In the genomic region with DNA sequence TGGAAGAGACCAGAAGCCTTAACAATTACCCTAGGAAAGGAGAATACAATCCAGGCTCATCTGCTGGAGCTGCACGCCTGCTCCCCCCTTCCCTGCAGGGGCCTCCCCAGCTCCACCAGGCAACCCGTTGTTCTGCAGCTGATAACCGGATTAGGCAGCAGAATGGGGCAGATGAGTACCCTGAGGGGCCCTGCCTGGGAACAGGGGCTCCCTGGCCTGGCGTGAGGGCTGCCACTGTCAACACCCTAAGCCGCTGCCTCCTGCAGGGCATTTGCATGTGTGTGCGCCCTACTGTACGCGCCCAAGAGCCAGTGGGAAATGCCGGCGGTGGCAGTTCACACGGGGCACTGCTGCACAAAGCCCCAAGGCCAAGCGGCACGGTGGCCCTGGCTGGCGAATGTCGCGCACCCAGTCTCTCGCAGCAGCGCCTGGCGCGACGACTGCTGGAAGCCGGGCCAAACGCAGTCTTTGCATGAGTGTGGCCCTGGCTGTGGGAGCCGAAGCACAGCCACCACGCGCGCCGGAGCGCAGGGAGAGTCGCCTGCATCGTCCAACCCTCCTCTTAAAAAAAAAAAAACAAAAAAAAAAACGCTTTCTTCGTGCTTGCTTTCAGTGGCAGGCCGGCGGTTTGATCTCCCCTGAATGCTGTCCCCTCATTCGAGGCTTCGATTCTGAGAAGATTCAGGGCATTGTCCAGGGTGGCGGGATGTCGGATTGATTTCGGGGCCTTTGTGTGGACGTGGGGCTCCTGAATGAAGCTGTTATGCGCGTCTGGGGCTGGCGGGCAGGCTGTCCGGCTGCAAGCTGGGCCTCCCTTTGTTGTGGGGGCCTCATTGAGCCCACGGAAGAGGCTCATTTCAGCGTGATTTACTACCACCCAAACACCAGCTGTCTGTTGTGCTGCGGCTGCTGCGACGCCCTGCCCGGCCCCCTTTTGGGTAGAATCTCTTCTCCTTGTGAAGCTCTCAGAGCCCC, we compare ENCODE assay signal across 10 cellular contexts.
A peak's percentile ranks its signal among the peaks of the same experiment; 100 is the strongest.
DNase-seq lines count a peak whose midpoint lies in the region; ATAC-seq and TF ChIP-seq lines count a peak whose summit lies in the region.
"Had no signal": no experiment of that assay in that cellular context is flagged by ENCODE, and none has a peak within 500 bp of the region (broad histone marks: within the 10 kb centered on the region; RNA-seq: fewer than 3 reads in every experiment).

No MANE protein-coding gene starts in this region.

- ATAC-seq in GM19467 (IDR thresholded peaks at IDR 0.05; ENCODE audit: unreplicated experiment) (no peak), HG03135 (IDR thresholded peaks at IDR 0.05; ENCODE audit: unreplicated experiment) (no peak), HG03175 (IDR thresholded peaks at IDR 0.05; ENCODE audit: unreplicated experiment) (no peak)

- peak overlapping the region; percentile 28 for H3K4me3 ChIP-seq in coronary artery

- TF ChIP-seq CTCF in coronary artery (IDR thresholded peaks at IDR 0.05): no peak

- H3K27ac ChIP-seq in coronary artery (no peak overlapping the region), temporal lobe (ENCODE audit: low read depth, low read length) (peak overlapping the region; percentile 72)

- DNase-seq in NCI-H345 treated with DMSO at 0.1 percent for 48 hours (lab: John Stamatoyannopoulos, UW; ENCODE audit: unreplicated experiment): peak; percentile 20
- no peak for DNase-seq in coronary artery (ENCODE audit: low spot score)
- peak; percentile 41 for DNase-seq in midbrain (lab: John Stamatoyannopoulos, UW)
- DNase-seq in SW 1271 (lab: John Stamatoyannopoulos, UW): no peak
- DNase-seq: effector CD8-positive, alpha-beta T cell; GF-D8 had no signal

Comparison
In these comparisons a context has a peak if more than half of its experiments do, and no peak if none do; other contexts are left out.
1. DNase-seq: peak in NCI-H345 treated with DMSO at 0.1 percent for 48 hours (single experiment) and midbrain (single experiment); none in coronary artery (single experiment) and SW 1271 (0 of 2).